In genomic region chr4:985123-985830, GRCh38 we compare ENCODE assay signal across 1 cellular context.
TF ChIP-seq lines count a peak whose summit lies in the region.

No MANE protein-coding gene starts in this region.

TF ChIP-seq in neural cell, 6 proteins besides CTCF, POLR2A, EP300 and RAD21 (continued from another document):
- TF ChIP-seq REST (IDR thresholded peaks at IDR 0.05; ENCODE audit: borderline replicate concordance) = no peak
TF ChIP-seq in neural cell: peak in this region for 0.
